Comparison of ENCODE assay signal across 10 cellular contexts in the genomic region with DNA sequence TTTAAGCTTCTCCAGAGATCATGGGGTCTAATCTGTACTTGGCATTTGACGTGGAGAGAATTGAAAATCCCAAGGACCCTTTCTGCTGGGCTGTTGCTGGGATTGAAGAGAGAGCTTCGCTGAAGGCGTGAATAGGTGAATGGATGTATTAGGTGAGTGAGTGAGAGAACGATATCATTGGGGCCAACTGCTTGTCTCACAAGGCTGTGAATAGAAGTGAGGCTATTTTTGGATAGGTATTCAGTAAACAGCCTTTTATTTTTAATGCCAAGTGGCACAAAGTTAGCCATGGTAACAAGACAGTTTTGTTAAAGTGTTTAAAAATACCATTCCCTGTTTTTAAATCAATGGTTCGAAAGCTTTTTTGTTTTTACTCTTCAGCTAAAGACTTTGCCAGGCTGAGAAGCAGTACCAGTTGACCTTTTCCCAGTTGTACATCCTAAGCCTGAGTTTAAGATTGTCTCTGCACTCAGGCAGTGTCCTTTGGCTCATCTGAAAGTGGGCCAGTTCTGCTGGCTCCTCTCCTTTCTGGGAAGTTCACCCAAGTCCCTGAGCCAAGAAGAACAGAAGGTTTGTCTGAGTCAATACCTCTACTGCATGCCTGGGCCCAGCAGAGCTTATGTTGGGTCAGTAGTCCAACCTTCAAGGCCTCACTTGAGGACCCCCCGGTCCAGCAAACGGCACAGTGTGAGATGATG.
DNase-seq lines count a peak whose midpoint lies in the region; ATAC-seq and TF ChIP-seq lines count a peak whose summit lies in the region.
"Had no signal": no experiment of that assay in that cellular context is flagged by ENCODE, and none has a peak within 500 bp of the region (broad histone marks: within the 10 kb centered on the region; RNA-seq: fewer than 3 reads in every experiment).

No MANE protein-coding gene starts in this region.

- intact Hi-C loops in lower leg skin (cut with DNase I; ENCODE audit: low total_unique reads) = no loop called here
- intact Hi-C loops in testis (cut with DNase I; ENCODE audit: low total_unique reads) = no loop called here

- 55 to 61% methylated on average over 7 of the region's 7 CpGs for WGBS in lower leg skin, 2 donors
- 67 to 73% methylated on average over 7 of the region's 7 CpGs for WGBS in testis, 2 donors

- no peaks in the 10 kb centered on the region for H3K36me3 ChIP-seq in testis (ENCODE audit: low read depth, missing control alignments)

- H3K36me3 Mint-ChIP-seq in chondrocyte (ENCODE audit: low read depth) = no peaks in the 10 kb centered on the region

- H3K27ac ChIP-seq in testis = no peak overlapping the region

- peak; percentile 62 for DNase-seq in NCI-H446 treated with DMSO at 0.1 percent for 48 hours (lab: John Stamatoyannopoulos, UW)
- no peak for DNase-seq in chondrocyte (ENCODE audit: low spot score)
- peak; percentile 28 to 78 for DNase-seq in lower leg skin (ENCODE audit: low spot score in 2 of 2)
- DNase-seq in testis = peak; percentile 40
- DNase-seq in RPMI8226 = no peak
- DNase-seq: activated CD4-positive, alpha-beta T cell treated with anti-CD3 and anti-CD28 coated beads for 4 hours; NCI-H1694 treated with DMSO at 0.1 percent for 48 hours had no signal

- H3K27me3 Mint-ChIP-seq in chondrocyte (ENCODE audit: low read depth) = no peaks in the 10 kb centered on the region

- no peaks in the 10 kb centered on the region for H3K9me3 ChIP-seq in testis

- no peak overlapping the region for H3K4me3 Mint-ChIP-seq in chondrocyte (ENCODE audit: unreplicated experiment)
- H3K4me3 Mint-ChIP-seq: neural crest cell had no signal

- H3K4me3 ChIP-seq in lower leg skin (ENCODE audit: low read depth, poor library complexity, severe bottlenecking) (no peak overlapping the region), testis (no peak overlapping the region)

- TF ChIP-seq POLR2A in lower leg skin (IDR thresholded peaks at IDR 0.05) (no peak), testis (IDR thresholded peaks at IDR 0.05) (no peak)

- H3K4me1 Mint-ChIP-seq in chondrocyte (ENCODE audit: low read depth) = peaks cover 50% of the 10 kb centered on the region

- peak overlapping the region; percentile 89 for H3K27ac Mint-ChIP-seq in chondrocyte (ENCODE audit: unreplicated experiment)

- no peaks in the 10 kb centered on the region for H3K27me3 ChIP-seq in testis

- H3K4me1 ChIP-seq in testis = peaks cover 5% of the 10 kb centered on the region

- no peak for TF ChIP-seq CTCF in chondrocyte (IDR thresholded peaks at IDR 0.05)
- no peak for TF ChIP-seq CTCF in lower leg skin (IDR thresholded peaks at IDR 0.05)
- no peak for TF ChIP-seq CTCF in testis (IDR thresholded peaks at IDR 0.05)

- ATAC-seq in GM18870 (IDR thresholded peaks at IDR 0.05; ENCODE audit: unreplicated experiment) (no peak), GM21367 (IDR thresholded peaks at IDR 0.05; ENCODE audit: unreplicated experiment) (no peak)

- no peaks in the 10 kb centered on the region for H3K9me3 Mint-ChIP-seq in chondrocyte (ENCODE audit: low read depth)
- H3K9me3 Mint-ChIP-seq: neural crest cell had no signal

Comparison
In these comparisons a context has a peak if more than half of its experiments do, and no peak if none do; other contexts are left out.
1. DNase-seq: peak in NCI-H446 treated with DMSO at 0.1 percent for 48 hours (single experiment), lower leg skin (2 of 2) and testis (single experiment); none in chondrocyte (single experiment) and RPMI8226 (single experiment).